ENCODE assay signal across 1 cellular context in genomic region chr17:34581446-34582184, GRCh38.
TF ChIP-seq lines count a peak whose summit lies in the region.

No MANE protein-coding gene starts in this region.

TF ChIP-seq in IMR-90, 13 proteins besides CTCF, POLR2A, EP300 and RAD21 (continued from another document):
- no peak for TF ChIP-seq RCOR1 (IDR thresholded peaks at IDR 0.05; ENCODE audit: insufficient replicate concordance, low read length)
- TF ChIP-seq USF2 (IDR thresholded peaks at IDR 0.05; ENCODE audit: low read depth, low read length): no peak
- TF ChIP-seq ELK1 (IDR thresholded peaks at IDR 0.05; ENCODE audit: borderline replicate concordance, low read depth, low read length): no peak
- no peak for TF ChIP-seq NFE2L2 (IDR thresholded peaks at IDR 0.05; ENCODE audit: low read depth, low read length)
- no peak for TF ChIP-seq RFX5 (IDR thresholded peaks at IDR 0.05; ENCODE audit: low read depth, low read length)
